In the genomic region with DNA sequence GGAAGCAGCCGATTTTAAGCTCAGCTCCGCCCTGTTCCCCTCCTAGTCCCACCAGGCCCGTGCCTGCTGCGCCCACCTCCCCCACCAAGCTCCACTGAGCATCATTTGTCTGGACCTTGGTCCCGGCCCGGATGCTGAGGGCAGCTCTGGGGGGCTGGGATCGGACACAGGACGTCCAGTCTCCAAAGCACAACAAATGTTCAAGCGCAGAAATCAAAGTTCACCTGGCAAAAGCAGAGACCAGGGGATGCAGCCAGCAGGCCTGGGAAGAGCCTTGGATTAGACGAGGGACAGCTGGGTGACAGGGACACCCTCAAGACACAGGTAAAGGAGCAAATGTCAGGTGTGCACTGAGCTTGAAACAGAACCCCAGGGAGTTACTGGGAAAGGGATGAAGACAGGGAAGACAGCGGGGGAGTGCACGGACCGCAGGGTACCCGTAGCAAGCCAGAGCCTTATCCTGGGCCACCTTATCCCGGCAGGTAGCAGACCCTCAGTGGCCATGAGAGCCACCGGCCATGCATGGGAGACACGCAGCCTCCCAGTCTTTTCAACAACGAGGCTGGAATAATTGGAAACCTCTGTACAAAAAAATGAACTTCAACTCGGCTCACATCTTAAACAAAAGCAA, we compare ENCODE assay signal across 1 cellular context.
TF ChIP-seq lines count a peak whose summit lies in the region.

No MANE protein-coding gene starts in this region.

TF ChIP-seq in HepG2, 621 proteins besides CTCF, POLR2A, EP300 and RAD21 (continued from another document and continues in another):
- TF ChIP-seq, protein P1, sequence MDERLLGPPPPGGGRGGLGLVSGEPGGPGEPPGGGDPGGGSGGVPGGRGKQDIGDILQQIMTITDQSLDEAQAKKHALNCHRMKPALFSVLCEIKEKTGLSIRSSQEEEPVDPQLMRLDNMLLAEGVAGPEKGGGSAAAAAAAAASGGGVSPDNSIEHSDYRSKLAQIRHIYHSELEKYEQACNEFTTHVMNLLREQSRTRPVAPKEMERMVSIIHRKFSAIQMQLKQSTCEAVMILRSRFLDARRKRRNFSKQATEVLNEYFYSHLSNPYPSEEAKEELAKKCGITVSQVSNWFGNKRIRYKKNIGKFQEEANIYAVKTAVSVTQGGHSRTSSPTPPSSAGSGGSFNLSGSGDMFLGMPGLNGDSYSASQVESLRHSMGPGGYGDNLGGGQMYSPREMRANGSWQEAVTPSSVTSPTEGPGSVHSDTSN (CRISPR knock-in tag; IDR thresholded peaks at IDR 0.05), result 0 out of 2 replicates have a peak, but pooled peaks have one; percentile 14
- TF ChIP-seq ZNF343 (CRISPR knock-in tag; IDR thresholded peaks at IDR 0.05) (0 out of 2 replicates have a peak, but pooled peaks have one; percentile 75), MZF1 (CRISPR knock-in tag; IDR thresholded peaks at IDR 0.05; ENCODE audit: borderline replicate concordance) (no peak; the same call in 1 of the 2 replicates), TCF12 (IDR thresholded peaks at IDR 0.05) (no peak), TCF12 (CRISPR knock-in tag; IDR thresholded peaks at IDR 0.05) (0 out of 2 replicates have a peak, but pooled peaks have one; percentile 48), NR2F1 (CRISPR knock-in tag; IDR thresholded peaks at IDR 0.05) (no peak), ZNF768 (CRISPR knock-in tag; IDR thresholded peaks at IDR 0.05) (peak; percentile 30), RFXANK (CRISPR knock-in tag; IDR thresholded peaks at IDR 0.05) (no peak), ZNF75D (CRISPR knock-in tag; IDR thresholded peaks at IDR 0.05; ENCODE audit: borderline replicate concordance) (no peak), AGO2 (optimal IDR thresholded peaks at IDR 0.05; ENCODE audit: low read depth, low read length) (no peak), SMC3 (IDR thresholded peaks at IDR 0.05; ENCODE audit: low read length) (no peak), SYNCRIP (IDR thresholded peaks at IDR 0.05; ENCODE audit: insufficient read depth, low read depth, low read length) (no peak), FOXA1 (IDR thresholded peaks at IDR 0.05) (no peak), FOXA1 (CRISPR knock-in tag; IDR thresholded peaks at IDR 0.05) (no peak), MTA3 (CRISPR knock-in tag; IDR thresholded peaks at IDR 0.05) (no peak), SP2 (CRISPR knock-in tag; IDR thresholded peaks at IDR 0.05) (no peak), KDM4B (CRISPR knock-in tag; IDR thresholded peaks at IDR 0.05) (no peak), ZSCAN22 (CRISPR knock-in tag; IDR thresholded peaks at IDR 0.05) (no peak), ZNF543 (CRISPR knock-in tag; IDR thresholded peaks at IDR 0.05) (no peak; the same call in 1 of the 2 replicates)
- TF ChIP-seq, protein P2, sequence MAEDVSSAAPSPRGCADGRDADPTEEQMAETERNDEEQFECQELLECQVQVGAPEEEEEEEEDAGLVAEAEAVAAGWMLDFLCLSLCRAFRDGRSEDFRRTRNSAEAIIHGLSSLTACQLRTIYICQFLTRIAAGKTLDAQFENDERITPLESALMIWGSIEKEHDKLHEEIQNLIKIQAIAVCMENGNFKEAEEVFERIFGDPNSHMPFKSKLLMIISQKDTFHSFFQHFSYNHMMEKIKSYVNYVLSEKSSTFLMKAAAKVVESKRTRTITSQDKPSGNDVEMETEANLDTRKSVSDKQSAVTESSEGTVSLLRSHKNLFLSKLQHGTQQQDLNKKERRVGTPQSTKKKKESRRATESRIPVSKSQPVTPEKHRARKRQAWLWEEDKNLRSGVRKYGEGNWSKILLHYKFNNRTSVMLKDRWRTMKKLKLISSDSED (CRISPR knock-in tag; IDR thresholded peaks at IDR 0.05), result no peak
- TF ChIP-seq, protein P3, sequence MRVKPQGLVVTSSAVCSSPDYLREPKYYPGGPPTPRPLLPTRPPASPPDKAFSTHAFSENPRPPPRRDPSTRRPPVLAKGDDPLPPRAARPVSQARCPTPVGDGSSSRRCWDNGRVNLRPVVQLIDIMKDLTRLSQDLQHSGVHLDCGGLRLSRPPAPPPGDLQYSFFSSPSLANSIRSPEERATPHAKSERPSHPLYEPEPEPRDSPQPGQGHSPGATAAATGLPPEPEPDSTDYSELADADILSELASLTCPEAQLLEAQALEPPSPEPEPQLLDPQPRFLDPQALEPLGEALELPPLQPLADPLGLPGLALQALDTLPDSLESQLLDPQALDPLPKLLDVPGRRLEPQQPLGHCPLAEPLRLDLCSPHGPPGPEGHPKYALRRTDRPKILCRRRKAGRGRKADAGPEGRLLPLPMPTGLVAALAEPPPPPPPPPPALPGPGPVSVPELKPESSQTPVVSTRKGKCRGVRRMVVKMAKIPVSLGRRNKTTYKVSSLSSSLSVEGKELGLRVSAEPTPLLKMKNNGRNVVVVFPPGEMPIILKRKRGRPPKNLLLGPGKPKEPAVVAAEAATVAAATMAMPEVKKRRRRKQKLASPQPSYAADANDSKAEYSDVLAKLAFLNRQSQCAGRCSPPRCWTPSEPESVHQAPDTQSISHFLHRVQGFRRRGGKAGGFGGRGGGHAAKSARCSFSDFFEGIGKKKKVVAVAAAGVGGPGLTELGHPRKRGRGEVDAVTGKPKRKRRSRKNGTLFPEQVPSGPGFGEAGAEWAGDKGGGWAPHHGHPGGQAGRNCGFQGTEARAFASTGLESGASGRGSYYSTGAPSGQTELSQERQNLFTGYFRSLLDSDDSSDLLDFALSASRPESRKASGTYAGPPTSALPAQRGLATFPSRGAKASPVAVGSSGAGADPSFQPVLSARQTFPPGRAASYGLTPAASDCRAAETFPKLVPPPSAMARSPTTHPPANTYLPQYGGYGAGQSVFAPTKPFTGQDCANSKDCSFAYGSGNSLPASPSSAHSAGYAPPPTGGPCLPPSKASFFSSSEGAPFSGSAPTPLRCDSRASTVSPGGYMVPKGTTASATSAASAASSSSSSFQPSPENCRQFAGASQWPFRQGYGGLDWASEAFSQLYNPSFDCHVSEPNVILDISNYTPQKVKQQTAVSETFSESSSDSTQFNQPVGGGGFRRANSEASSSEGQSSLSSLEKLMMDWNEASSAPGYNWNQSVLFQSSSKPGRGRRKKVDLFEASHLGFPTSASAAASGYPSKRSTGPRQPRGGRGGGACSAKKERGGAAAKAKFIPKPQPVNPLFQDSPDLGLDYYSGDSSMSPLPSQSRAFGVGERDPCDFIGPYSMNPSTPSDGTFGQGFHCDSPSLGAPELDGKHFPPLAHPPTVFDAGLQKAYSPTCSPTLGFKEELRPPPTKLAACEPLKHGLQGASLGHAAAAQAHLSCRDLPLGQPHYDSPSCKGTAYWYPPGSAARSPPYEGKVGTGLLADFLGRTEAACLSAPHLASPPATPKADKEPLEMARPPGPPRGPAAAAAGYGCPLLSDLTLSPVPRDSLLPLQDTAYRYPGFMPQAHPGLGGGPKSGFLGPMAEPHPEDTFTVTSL (CRISPR knock-in tag; IDR thresholded peaks at IDR 0.05; ENCODE audit: borderline replicate concordance), result 0 out of 2 replicates have a peak, but pooled peaks have one; percentile 41
- TF ChIP-seq, protein P4, sequence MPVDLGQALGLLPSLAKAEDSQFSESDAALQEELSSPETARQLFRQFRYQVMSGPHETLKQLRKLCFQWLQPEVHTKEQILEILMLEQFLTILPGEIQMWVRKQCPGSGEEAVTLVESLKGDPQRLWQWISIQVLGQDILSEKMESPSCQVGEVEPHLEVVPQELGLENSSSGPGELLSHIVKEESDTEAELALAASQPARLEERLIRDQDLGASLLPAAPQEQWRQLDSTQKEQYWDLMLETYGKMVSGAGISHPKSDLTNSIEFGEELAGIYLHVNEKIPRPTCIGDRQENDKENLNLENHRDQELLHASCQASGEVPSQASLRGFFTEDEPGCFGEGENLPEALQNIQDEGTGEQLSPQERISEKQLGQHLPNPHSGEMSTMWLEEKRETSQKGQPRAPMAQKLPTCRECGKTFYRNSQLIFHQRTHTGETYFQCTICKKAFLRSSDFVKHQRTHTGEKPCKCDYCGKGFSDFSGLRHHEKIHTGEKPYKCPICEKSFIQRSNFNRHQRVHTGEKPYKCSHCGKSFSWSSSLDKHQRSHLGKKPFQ (CRISPR knock-in tag; IDR thresholded peaks at IDR 0.05; ENCODE audit: insufficient replicate concordance), result no peak
- TF ChIP-seq, protein P5, sequence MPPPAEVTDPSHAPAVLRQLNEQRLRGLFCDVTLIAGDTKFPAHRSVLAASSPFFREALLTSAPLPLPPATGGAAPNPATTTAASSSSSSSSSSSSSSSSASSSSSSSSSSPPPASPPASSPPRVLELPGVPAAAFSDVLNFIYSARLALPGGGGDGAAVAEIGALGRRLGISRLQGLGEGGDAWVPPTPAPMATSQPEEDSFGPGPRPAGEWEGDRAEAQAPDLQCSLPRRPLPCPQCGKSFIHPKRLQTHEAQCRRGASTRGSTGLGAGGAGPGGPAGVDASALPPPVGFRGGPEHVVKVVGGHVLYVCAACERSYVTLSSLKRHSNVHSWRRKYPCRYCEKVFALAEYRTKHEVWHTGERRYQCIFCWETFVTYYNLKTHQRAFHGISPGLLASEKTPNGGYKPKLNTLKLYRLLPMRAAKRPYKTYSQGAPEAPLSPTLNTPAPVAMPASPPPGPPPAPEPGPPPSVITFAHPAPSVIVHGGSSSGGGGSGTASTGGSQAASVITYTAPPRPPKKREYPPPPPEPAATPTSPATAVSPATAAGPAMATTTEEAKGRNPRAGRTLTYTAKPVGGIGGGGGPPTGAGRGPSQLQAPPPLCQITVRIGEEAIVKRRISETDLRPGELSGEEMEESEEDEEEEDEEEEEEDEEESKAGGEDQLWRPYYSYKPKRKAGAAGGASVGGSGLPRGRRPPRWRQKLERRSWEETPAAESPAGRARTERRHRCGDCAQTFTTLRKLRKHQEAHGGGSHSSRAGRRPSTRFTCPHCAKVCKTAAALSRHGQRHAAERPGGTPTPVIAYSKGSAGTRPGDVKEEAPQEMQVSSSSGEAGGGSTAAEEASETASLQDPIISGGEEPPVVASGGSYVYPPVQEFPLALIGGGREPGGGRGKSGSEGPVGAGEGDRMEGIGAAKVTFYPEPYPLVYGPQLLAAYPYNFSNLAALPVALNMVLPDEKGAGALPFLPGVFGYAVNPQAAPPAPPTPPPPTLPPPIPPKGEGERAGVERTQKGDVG (CRISPR knock-in tag; IDR thresholded peaks at IDR 0.05; ENCODE audit: borderline replicate concordance), result peak; percentile 12; the same call in 1 of the 2 replicates
- TF ChIP-seq, protein P6, sequence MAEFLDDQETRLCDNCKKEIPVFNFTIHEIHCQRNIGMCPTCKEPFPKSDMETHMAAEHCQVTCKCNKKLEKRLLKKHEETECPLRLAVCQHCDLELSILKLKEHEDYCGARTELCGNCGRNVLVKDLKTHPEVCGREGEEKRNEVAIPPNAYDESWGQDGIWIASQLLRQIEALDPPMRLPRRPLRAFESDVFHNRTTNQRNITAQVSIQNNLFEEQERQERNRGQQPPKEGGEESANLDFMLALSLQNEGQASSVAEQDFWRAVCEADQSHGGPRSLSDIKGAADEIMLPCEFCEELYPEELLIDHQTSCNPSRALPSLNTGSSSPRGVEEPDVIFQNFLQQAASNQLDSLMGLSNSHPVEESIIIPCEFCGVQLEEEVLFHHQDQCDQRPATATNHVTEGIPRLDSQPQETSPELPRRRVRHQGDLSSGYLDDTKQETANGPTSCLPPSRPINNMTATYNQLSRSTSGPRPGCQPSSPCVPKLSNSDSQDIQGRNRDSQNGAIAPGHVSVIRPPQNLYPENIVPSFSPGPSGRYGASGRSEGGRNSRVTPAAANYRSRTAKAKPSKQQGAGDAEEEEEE (CRISPR knock-in tag; IDR thresholded peaks at IDR 0.05; ENCODE audit: borderline replicate concordance), result no peak
- TF ChIP-seq, protein P7, sequence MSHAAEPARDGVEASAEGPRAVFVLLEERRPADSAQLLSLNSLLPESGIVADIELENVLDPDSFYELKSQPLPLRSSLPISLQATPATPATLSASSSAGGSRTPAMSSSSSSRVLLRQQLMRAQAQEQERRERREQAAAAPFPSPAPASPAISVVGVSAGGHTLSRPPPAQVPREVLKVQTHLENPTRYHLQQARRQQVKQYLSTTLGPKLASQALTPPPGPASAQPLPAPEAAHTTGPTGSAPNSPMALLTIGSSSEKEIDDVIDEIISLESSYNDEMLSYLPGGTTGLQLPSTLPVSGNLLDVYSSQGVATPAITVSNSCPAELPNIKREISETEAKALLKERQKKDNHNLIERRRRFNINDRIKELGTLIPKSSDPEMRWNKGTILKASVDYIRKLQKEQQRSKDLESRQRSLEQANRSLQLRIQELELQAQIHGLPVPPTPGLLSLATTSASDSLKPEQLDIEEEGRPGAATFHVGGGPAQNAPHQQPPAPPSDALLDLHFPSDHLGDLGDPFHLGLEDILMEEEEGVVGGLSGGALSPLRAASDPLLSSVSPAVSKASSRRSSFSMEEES (CRISPR knock-in tag; IDR thresholded peaks at IDR 0.05), result peak; percentile 37; the same call in 1 of the 2 replicates
